ENCODE assay signal across 8 cellular contexts in genomic region chr16:30334473-30334985, GRCh38. TPM values are rescaled to one million over a fixed set of nuclear protein-coding genes. Genes with fewer than 3 reads are reported as not detected.
A peak's percentile ranks its signal among the peaks of the same experiment; 100 is the strongest.
DNase-seq lines count a peak whose midpoint lies in the region; ATAC-seq and TF ChIP-seq lines count a peak whose summit lies in the region.
"Not testable (repeated sequence)": the region's sequence is repeated elsewhere in the genome, so short reads cannot be mapped to it uniquely, and the experiment has no call there.

No MANE protein-coding gene starts in this region.

- H3K9me2 ChIP-seq in OCI-LY1 (ENCODE audit: low read depth, low read length), result not testable (repeated sequence)

- H3K4me1 Mint-ChIP-seq in endothelial cell (ENCODE audit: unreplicated experiment), result not testable (repeated sequence)

- peak; percentile 88 for ATAC-seq in GM21390 (IDR thresholded peaks at IDR 0.05; ENCODE audit: unreplicated experiment)

- not testable (repeated sequence) for H3K9me3 Mint-ChIP-seq in endothelial cell (ENCODE audit: unreplicated experiment)

- not testable (repeated sequence) for H2AFZ ChIP-seq in OCI-LY1 (ENCODE audit: low read length)

- H3K4me3 Mint-ChIP-seq in endothelial cell (ENCODE audit: unreplicated experiment), result peak overlapping the region; percentile 99

- H3K27me3 ChIP-seq in OCI-LY1 (ENCODE audit: insufficient read depth, low read length), result not testable (repeated sequence)

- H3K4me2 ChIP-seq in OCI-LY1 (ENCODE audit: low read length), result peak overlapping the region; percentile 34; the same call in 1 of the 2 replicates

- not testable (repeated sequence) for H3K36me3 ChIP-seq in OCI-LY1 (ENCODE audit: insufficient read depth, low read length)

- H3K36me3 Mint-ChIP-seq in endothelial cell (ENCODE audit: low read depth, unreplicated experiment), result not testable (repeated sequence)

- peak overlapping the region; percentile 96 for H3K27ac Mint-ChIP-seq in endothelial cell (ENCODE audit: unreplicated experiment)

- peaks cover 27% of the 10 kb centered on the region for H3K79me2 ChIP-seq in OCI-LY1 (ENCODE audit: insufficient read depth, low read length)

- H3K9ac ChIP-seq in OCI-LY1 (ENCODE audit: low read length), result peak overlapping the region; percentile 73

- DNase-seq in COR-L47 (lab: John Stamatoyannopoulos, UW) (peak; percentile 49), HK-2 (ENCODE audit: unreplicated experiment) (peak; percentile 61), endothelial cell (ENCODE audit: low spot score) (peak; percentile 69), midbrain (lab: John Stamatoyannopoulos, UW) (peak; percentile 31)
- DNase-seq in activated CD8-positive, alpha-beta memory T cell treated with anti-CD3 and anti-CD28 coated beads, Interleukin-2, amount 50 U/mL, for 24 hours (ENCODE audit: extremely low read depth), result peak; percentile 49
- DNase-seq in stimulated activated CD8-positive, alpha-beta memory T cell treated with anti-CD3 and anti-CD28 coated beads, Interleukin-12 subunit alpha, Interleukin-12 subunit beta, amount 100 ng/mL, for 4 hours (ENCODE audit: low read depth), result peak; percentile 78

- peak overlapping the region; percentile 82 for H3K27ac ChIP-seq in OCI-LY1 (ENCODE audit: low read depth, low read length, poor library complexity, severe bottlenecking)

- H3K4me3 ChIP-seq in OCI-LY1 (ENCODE audit: low read depth, low read length, poor library complexity, severe bottlenecking), result peak overlapping the region; percentile 70

- peaks cover 58% of the 10 kb centered on the region for H3K4me1 ChIP-seq in OCI-LY1 (ENCODE audit: insufficient read depth, low read length, severe bottlenecking)

- H3K27me3 Mint-ChIP-seq in endothelial cell (ENCODE audit: unreplicated experiment), result not testable (repeated sequence)

- H4K20me1 ChIP-seq in OCI-LY1 (ENCODE audit: insufficient read depth, low read length), result not testable (repeated sequence)

- H3K9me3 ChIP-seq in OCI-LY1 (ENCODE audit: low read length), result not testable (repeated sequence)

- H3F3A ChIP-seq in OCI-LY1 (ENCODE audit: insufficient read depth, low read length), result not testable (repeated sequence)

- not testable (repeated sequence) for TF ChIP-seq CTCF in OCI-LY1 (IDR thresholded peaks at IDR 0.05; ENCODE audit: low read length); endothelial cell (IDR thresholded peaks at IDR 0.05; ENCODE audit: unreplicated experiment)

RNA-seq across cellular contexts. Expression of gene CD2BP2, which starts 20.6 kb away (rescaled TPM):
- 77.2 TPM for total RNA-seq in endothelial cell (ENCODE audit: unreplicated experiment)

RNA-seq across cellular contexts. Expression of gene TBC1D10B, which starts 35.8 kb away (rescaled TPM):
- 62.4 TPM for total RNA-seq in endothelial cell (ENCODE audit: unreplicated experiment)

RNA-seq across cellular contexts. Expression of gene MYL11, which starts 40.1 kb away (rescaled TPM):
- total RNA-seq in endothelial cell (ENCODE audit: unreplicated experiment), result 0.85 TPM

RNA-seq across cellular contexts. Expression of gene SEPTIN1, which starts 47.8 kb away (rescaled TPM):
- 1.6 TPM for total RNA-seq in endothelial cell (ENCODE audit: unreplicated experiment)

Comparison
In these comparisons a context has a peak if more than half of its experiments do, and no peak if none do; other contexts are left out.
1. Peak in every context shown above with its lines: DNase-seq, ATAC-seq, H3K4me3 ChIP-seq and H3K27ac ChIP-seq.